ENCODE assay signal across 13 cellular contexts in genomic region chr20:59603727-59604608, GRCh38.
A peak's percentile ranks its signal among the peaks of the same experiment; 100 is the strongest.
DNase-seq lines count a peak whose midpoint lies in the region.
"Had no signal": no experiment of that assay in that cellular context is flagged by ENCODE, and none has a peak within 500 bp of the region (broad histone marks: within the 10 kb centered on the region; RNA-seq: fewer than 3 reads in every experiment).

PHACTR3 (plus strand) TSS chr20:59604540; CDS start chr20:59605015, 475 bp downstream.

- no peaks in the 10 kb centered on the region for H3K36me3 ChIP-seq in ES-I3 (ENCODE audit: insufficient read depth, low read length)

- H3K4me1 ChIP-seq in ES-I3 (ENCODE audit: insufficient read depth, low read length) = no peaks in the 10 kb centered on the region

- H3K9me3 ChIP-seq in ES-I3 (ENCODE audit: control insufficient read depth, insufficient read depth, low read length) = no peaks in the 10 kb centered on the region

- DNase-seq in NCI-H748 treated with DMSO at 0.1 percent for 48 hours (lab: John Stamatoyannopoulos, UW) = peak; percentile 49
- peak; percentile 75 for DNase-seq in globus pallidus (ENCODE audit: low spot score)
- DNase-seq in posterior cingulate gyrus = peak; percentile 67 to 96 (median 82)
- DNase-seq in NCI-H774 (lab: John Stamatoyannopoulos, UW) = no peak
- DNase-seq in NCI-H526 treated with DMSO at 0.1 percent for 48 hours (lab: John Stamatoyannopoulos, UW) = no peak
- no peak for DNase-seq in SHP77 treated with DMSO at 0.1 percent for 48 hours (lab: John Stamatoyannopoulos, UW)
- DNase-seq in NAMALWA (ENCODE audit: low spot score) = no peak
- DNase-seq: activated CD4-positive, alpha-beta T cell treated with anti-CD3 and anti-CD28 coated beads for 48 hours; CD8-positive, alpha-beta memory T cell; effector memory CD8-positive, alpha-beta T cell; IMR-90; SW 1271 had no signal

- intact Hi-C loops in posterior cingulate gyrus (cut with DNase I) = loop anchor here (5.0 kb wide), 1 partner anchor 43 kb away; no protein-coding TSS in a partner anchor

- peak within 1 kb of the TSS; percentile 42; the same call in 1 of the 2 replicates for H3K9ac ChIP-seq in ES-I3 (ENCODE audit: low read depth, low read length)

Comparison
In these comparisons a context has a peak if more than half of its experiments do, and no peak if none do; other contexts are left out.
1. DNase-seq: peak in NCI-H748 treated with DMSO at 0.1 percent for 48 hours (single experiment), globus pallidus (single experiment) and posterior cingulate gyrus (10 of 10); none in NCI-H774 (single experiment), NCI-H526 treated with DMSO at 0.1 percent for 48 hours (single experiment), SHP77 treated with DMSO at 0.1 percent for 48 hours (single experiment) and NAMALWA (single experiment).